Comparison of ENCODE assay signal across 1 cellular context in the genomic region with DNA sequence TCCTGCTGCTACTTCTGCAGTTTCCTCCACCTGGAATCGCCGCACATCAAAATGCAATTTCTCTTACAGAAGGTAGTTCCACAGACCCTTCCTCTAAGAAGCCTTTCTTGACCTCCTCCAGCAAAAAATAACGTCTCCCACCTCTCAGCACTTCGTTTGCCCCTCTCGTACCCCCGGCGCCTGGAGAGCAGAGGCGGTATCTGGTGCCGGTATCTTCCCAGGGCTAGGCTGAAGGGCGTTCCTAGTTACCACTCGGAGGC.
TF ChIP-seq lines count a peak whose summit lies in the region.

No MANE protein-coding gene starts in this region.

TF ChIP-seq in IMR-90, 13 proteins besides CTCF, POLR2A, EP300 and RAD21:
- TF ChIP-seq, protein P1, sequence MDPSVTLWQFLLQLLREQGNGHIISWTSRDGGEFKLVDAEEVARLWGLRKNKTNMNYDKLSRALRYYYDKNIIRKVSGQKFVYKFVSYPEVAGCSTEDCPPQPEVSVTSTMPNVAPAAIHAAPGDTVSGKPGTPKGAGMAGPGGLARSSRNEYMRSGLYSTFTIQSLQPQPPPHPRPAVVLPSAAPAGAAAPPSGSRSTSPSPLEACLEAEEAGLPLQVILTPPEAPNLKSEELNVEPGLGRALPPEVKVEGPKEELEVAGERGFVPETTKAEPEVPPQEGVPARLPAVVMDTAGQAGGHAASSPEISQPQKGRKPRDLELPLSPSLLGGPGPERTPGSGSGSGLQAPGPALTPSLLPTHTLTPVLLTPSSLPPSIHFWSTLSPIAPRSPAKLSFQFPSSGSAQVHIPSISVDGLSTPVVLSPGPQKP (IDR thresholded peaks at IDR 0.05; ENCODE audit: borderline replicate concordance, low read depth, low read length) = no peak
- no peak for TF ChIP-seq FOS (IDR thresholded peaks at IDR 0.05; ENCODE audit: low read depth, low read length)
- TF ChIP-seq SMC3 (IDR thresholded peaks at IDR 0.05; ENCODE audit: low read depth, low read length) = no peak
- TF ChIP-seq NFE2L2 (IDR thresholded peaks at IDR 0.05; ENCODE audit: low read depth, low read length) = no peak
- TF ChIP-seq CHD1 (IDR thresholded peaks at IDR 0.05; ENCODE audit: low read depth, low read length) = no peak
- TF ChIP-seq MXI1 (IDR thresholded peaks at IDR 0.05; ENCODE audit: borderline replicate concordance, low read depth, low read length) = no peak
- TF ChIP-seq RCOR1 (IDR thresholded peaks at IDR 0.05; ENCODE audit: insufficient replicate concordance, low read length) = no peak
- TF ChIP-seq, protein P2, sequence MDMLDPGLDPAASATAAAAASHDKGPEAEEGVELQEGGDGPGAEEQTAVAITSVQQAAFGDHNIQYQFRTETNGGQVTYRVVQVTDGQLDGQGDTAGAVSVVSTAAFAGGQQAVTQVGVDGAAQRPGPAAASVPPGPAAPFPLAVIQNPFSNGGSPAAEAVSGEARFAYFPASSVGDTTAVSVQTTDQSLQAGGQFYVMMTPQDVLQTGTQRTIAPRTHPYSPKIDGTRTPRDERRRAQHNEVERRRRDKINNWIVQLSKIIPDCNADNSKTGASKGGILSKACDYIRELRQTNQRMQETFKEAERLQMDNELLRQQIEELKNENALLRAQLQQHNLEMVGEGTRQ (IDR thresholded peaks at IDR 0.05; ENCODE audit: low read depth, low read length) = no peak
- no peak for TF ChIP-seq MAZ (IDR thresholded peaks at IDR 0.05; ENCODE audit: borderline replicate concordance, low read depth, low read length)
